Comparison of ENCODE assay signal across 8 cellular contexts in the genomic region with DNA sequence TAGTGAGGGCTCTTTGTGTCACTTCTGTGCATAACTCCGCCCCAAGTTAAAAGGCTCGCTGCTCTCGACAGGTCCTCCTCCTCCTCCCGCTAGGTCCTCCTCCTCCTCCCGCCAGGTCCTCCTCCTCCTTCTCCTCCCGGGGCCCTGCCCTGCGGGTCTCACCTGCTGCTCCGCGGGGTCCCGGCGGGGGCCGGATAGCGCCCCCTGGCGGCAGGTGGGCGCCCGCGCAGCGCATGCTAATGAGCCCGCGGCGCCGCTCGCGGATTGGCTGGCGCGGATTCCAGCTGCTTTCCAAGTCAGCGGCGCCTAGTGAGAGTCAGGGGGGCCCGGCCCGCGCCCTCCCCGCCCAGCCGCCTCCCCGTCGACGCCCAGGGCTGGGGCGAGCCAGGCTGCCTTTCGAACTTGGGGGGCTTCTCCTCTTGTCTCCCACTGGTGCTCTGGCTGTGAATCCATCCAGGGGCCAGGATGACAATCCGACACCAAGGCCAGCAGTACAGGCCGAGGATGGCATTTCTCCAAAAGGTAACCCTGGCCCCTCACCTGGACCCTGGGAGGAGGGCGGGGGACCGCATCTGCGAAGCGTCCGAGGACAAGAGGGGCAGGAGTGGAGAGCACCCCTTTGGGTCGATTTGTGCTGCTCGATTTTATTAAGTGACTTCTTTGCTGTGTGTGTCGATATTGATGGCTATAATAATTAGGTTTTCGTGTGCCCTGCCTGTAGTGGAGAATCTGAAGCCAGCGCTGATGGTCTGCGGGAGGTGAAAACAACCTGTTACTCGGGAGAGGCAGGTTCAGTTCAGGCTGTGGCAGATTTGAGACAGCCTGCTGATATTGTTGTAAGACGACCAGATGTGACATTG. TPM values are rescaled to one million over a fixed set of nuclear protein-coding genes. Genes with fewer than 3 reads are reported as not detected.
DNase-seq lines count a peak whose midpoint lies in the region; ATAC-seq and TF ChIP-seq lines count a peak whose summit lies in the region.

Gene RGS9, plus strand, starts transcription at position 295 of the 860 bp plus-strand sequence. Its CDS starts 171 bp downstream, at position 466.

- H3K27me3 ChIP-seq in ascending aorta: no peaks in the 10 kb centered on the region

- intact Hi-C loops in T-helper 2 cell treated with Interferon-gamma antibody and Interleukin-4, amounts not matched to agents 100 ng/mL and 5 ng/mL, for 36 hours (cut with micrococcal nuclease): loop anchor here (1.0 to 10.0 kb wide), 5 partner anchors 14 to 1057 kb away; partner anchors contain the start of genes CEP112 and GNA13
- intact Hi-C loops in ascending aorta (cut with DNase I): loop anchor here (1.0 to 2.0 kb wide), 2 partner anchors 15 to 37 kb away; no protein-coding TSS in a partner anchor

- H3K27ac ChIP-seq in ascending aorta: peak within 1 kb of the TSS in 1 of 2 donors; percentile 13

- TF ChIP-seq CTCF in GM12874 (IDR thresholded peaks at IDR 0.05; ENCODE audit: insufficient read depth, low read depth, low read length) (peak; percentile 98), ascending aorta (IDR thresholded peaks at IDR 0.05) (peak; percentile 97 to 100 (median 98)), retinal pigment epithelial cell (conservative IDR thresholded peaks at IDR 0.05; ENCODE audit: low read depth, low read length) (peak; percentile 79)

- no peaks in the 10 kb centered on the region for H3K36me3 ChIP-seq in ascending aorta

- H3K4me3 ChIP-seq in ascending aorta (peak within 1 kb of the TSS; percentile 56 to 65), retinal pigment epithelial cell (ENCODE audit: low read length) (peak within 1 kb of the TSS; percentile 43)

- no peaks in the 10 kb centered on the region for H3K9me3 ChIP-seq in ascending aorta

- H3K4me1 ChIP-seq in ascending aorta: peaks cover 5 to 7% of the 10 kb centered on the region in 2 donors

- DNase-seq in NCI-H1092 treated with DMSO at 0.1 percent for 48 hours (lab: John Stamatoyannopoulos, UW) (peak; percentile 66), ascending aorta (ENCODE audit: low spot score in 2 of 2) (peak; percentile 48 to 92), hypothalamus (lab: John Stamatoyannopoulos, UW) (peak; percentile 12 to 94 (median 78)), retinal pigment epithelial cell (ENCODE audit: low read depth) (peak; percentile 13), GF-D8 (lab: John Stamatoyannopoulos, UW) (no peak)

- peak; percentile 90 for ATAC-seq in HG02623 (IDR thresholded peaks at IDR 0.05; ENCODE audit: unreplicated experiment)

RNA-seq across cellular contexts. Expression of gene RGS9, which starts in this region (rescaled TPM):
- total RNA-seq in T-helper 2 cell treated with Interferon-gamma antibody and Interleukin-4, amounts not matched to agents 100 ng/mL and 5 ng/mL, for 36 hours: 22.7 and 23.8 TPM in 2 replicates
- 0.21 TPM for total RNA-seq in ascending aorta

Comparison
In these comparisons a context has a peak if more than half of its experiments do, and no peak if none do; other contexts are left out.
1. RNA of gene RGS9 (total RNA-seq): 22.7 to 23.8 TPM in T-helper 2 cell treated with Interferon-gamma antibody and Interleukin-4, amounts not matched to agents 100 ng/mL and 5 ng/mL, for 36 hours; 0.21 TPM in ascending aorta (single experiment); every median in the first group is over 10 times any median in the second.
2. Peak in DNase-seq and H3K4me3 ChIP-seq in ascending aorta; RNA of the gene not detected or under 1 TPM.
3. Peak in every context shown above with its lines, with median percentiles within 50 percentile points of each other: CTCF ChIP-seq.